Comparison of ENCODE assay signal across 21 cellular contexts in the genomic region with DNA sequence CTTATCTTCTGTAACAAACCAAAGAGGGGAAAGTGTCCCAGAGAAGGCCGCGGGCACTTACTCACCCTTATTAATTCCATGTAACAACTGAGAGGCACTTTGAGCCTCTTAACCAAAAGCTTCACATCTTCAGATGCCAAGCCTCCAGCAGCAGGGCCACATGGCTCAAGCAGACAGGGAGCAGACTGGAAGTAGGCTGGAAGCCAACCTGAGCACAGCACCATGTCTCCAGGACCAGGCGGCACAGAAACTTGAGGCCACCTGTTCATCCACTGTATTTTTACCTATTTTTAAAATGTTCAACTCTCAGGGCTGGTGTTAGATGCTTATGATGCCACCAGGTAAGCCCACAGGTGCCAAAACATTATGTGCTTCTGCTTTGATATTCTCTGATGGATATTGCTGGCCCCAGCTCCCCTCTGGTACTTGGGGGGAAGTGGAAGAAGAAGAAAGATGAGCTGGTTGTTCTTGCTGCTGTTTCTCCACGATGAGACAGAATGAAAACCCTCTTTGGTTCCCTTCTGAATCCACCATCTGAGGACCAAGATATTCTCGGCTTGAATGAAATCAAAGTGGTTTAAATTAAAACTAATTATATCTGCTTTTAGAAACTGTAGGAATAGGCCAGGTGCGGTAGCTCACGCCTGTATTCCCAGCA. TPM values are rescaled to one million over a fixed set of nuclear protein-coding genes. Genes with fewer than 3 reads are reported as not detected.
DNase-seq lines count a peak whose midpoint lies in the region; ATAC-seq and TF ChIP-seq lines count a peak whose summit lies in the region.
"Had no signal": no experiment of that assay in that cellular context is flagged by ENCODE, and none has a peak within 500 bp of the region (broad histone marks: within the 10 kb centered on the region; RNA-seq: fewer than 3 reads in every experiment).

No MANE protein-coding gene starts in this region.

- TF ChIP-seq CTCF in transverse colon (IDR thresholded peaks at IDR 0.05) (no peak), sigmoid colon (IDR thresholded peaks at IDR 0.05) (no peak)

- intact Hi-C loops in left colon (cut with DNase I, micrococcal nuclease) (no loop called here), transverse colon (cut with DNase I; ENCODE audit: low total_unique reads) (no loop called here), sigmoid colon (cut with DNase I) (no loop called here)

- H3K27ac ChIP-seq in transverse colon (peak overlapping the region; percentile 77 to 85 (median 80)), sigmoid colon (no peak overlapping the region)
- H3K27ac ChIP-seq: 22Rv1, foreskin keratinocyte, psoas muscle, SK-N-MC had no signal

- ATAC-seq in left colon, result peak; percentile 45
- ATAC-seq: activated T-helper 17 cell treated with anti-CD3 and anti-CD28 coated beads, Interleukin-2, amount 50 U/mL, for 72 hours; foreskin keratinocyte; psoas muscle had no signal

- TF ChIP-seq EP300 in transverse colon (IDR thresholded peaks at IDR 0.05; ENCODE audit: low read depth), result no peak
- no peak for TF ChIP-seq EP300 in sigmoid colon (IDR thresholded peaks at IDR 0.05)

- H3K27me3 ChIP-seq in transverse colon, result no peaks in the 10 kb centered on the region
- no peaks in the 10 kb centered on the region for H3K27me3 ChIP-seq in sigmoid colon
- H3K27me3 ChIP-seq: foreskin keratinocyte had no signal

- 64 to 74% methylated on average over 4 to 7 of the region's 7 CpGs for WGBS in transverse colon (ENCODE audit: low coverage in 1 of 2), 2 donors
- WGBS in sigmoid colon, 2 donors, result 67 to 83% methylated on average over 7 of the region's 7 CpGs

- in situ Hi-C loops in transverse colon (cut with MboI; ENCODE audit: low pct_ligation_motif_present in 1 of 4, low pct_unique_long_range_greater_than_20kb in 1 of 4, low sequenced_read_pairs in 3 of 4), result no loop called here

- peak; percentile 38 for DNase-seq in DMS 273 (lab: John Stamatoyannopoulos, UW; ENCODE audit: unreplicated experiment)
- no peak for DNase-seq in DMS 273 treated with DMSO at 0.1 percent for 48 hours (lab: John Stamatoyannopoulos, UW)
- peak; percentile 4 for DNase-seq in NCI-H446 treated with DMSO at 0.1 percent for 48 hours (lab: John Stamatoyannopoulos, UW)
- DNase-seq in left colon, result peak; percentile 24 to 54
- peak; percentile 34 for DNase-seq in transverse colon
- no peak for DNase-seq in activated CD4-positive, alpha-beta T cell treated with anti-CD3 and anti-CD28 coated beads for 48 hours
- no peak for DNase-seq in sigmoid colon
- DNase-seq in SKM-1 treated with dmso at 0.1 percent for 144 hours (lab: John Stamatoyannopoulos, UW; ENCODE audit: unreplicated experiment), result no peak
- DNase-seq: activated CD8-positive, alpha-beta memory T cell treated with anti-CD3 and anti-CD28 coated beads for 24 hours; CD4-positive, CD25-positive, alpha-beta regulatory T cell; foreskin keratinocyte; HFFc6; IMR-90; left ventricle myocardium superior; natural killer cell; NCI-H1105; psoas muscle; stimulated activated CD4-positive, alpha-beta T cell treated with anti-CD3 and anti-CD28 coated beads, Interleukin-15, amount 100 ng/mL, for 24 hours had no signal

- TF ChIP-seq POLR2A in transverse colon (IDR thresholded peaks at IDR 0.05), result no peak
- no peak for TF ChIP-seq POLR2A in sigmoid colon (IDR thresholded peaks at IDR 0.05)

- H3K9me3 ChIP-seq in transverse colon (no peaks in the 10 kb centered on the region), sigmoid colon (no peaks in the 10 kb centered on the region)
- H3K9me3 ChIP-seq: psoas muscle had no signal

- peaks cover 0 to 45% (median 25%) of the 10 kb centered on the region in 4 donors for H3K4me1 ChIP-seq in transverse colon
- H3K4me1 ChIP-seq in sigmoid colon, result no peaks in the 10 kb centered on the region
- H3K4me1 ChIP-seq: foreskin keratinocyte, psoas muscle had no signal

- H3K36me3 ChIP-seq in transverse colon, result no peaks in the 10 kb centered on the region
- H3K36me3 ChIP-seq in sigmoid colon, result no peaks in the 10 kb centered on the region

- H3K4me3 ChIP-seq in transverse colon (no peak overlapping the region), sigmoid colon (no peak overlapping the region)
- H3K4me3 ChIP-seq: psoas muscle, SK-N-MC had no signal

RNA-seq across cellular contexts. Expression of a gene that starts 30.6 kb away (rescaled TPM):
- total RNA-seq in left colon (10 to 100 TPM; 16.2 to 16.4 TPM), transverse colon (10 to 100 TPM in 2 of 4 donors, 1 to 10 TPM in 2; 4.4 to 19.2 (median 13.2) TPM), sigmoid colon (10 to 100 TPM; 11.1 to 21.9 (median 18.4) TPM)
- polyA plus RNA-seq in sigmoid colon, result 10 to 100 TPM in 2 of 3 donors, 1 to 10 TPM in 1; 9.0 to 12.7 (median 10.2) TPM

RNA-seq across cellular contexts. Expression of a gene that starts 32.8 kb away (rescaled TPM):
- total RNA-seq in left colon (100 to 1,000 TPM; 743 to 759 TPM), transverse colon (100 to 1,000 TPM; 128 to 557 (median 501) TPM), sigmoid colon (100 to 1,000 TPM; 320 to 452 (median 393) TPM)
- polyA plus RNA-seq in sigmoid colon, result 1,000 to 10,000 TPM in 2 of 3 donors, 100 to 1,000 TPM in 1; 807 to 2,184 (median 1,596) TPM

Comparison
In these comparisons a context has a peak if more than half of its experiments do, and no peak if none do; other contexts are left out.
1. DNase-seq: peak in DMS 273 (single experiment), NCI-H446 treated with DMSO at 0.1 percent for 48 hours (single experiment), left colon (2 of 2) and transverse colon (single experiment); none in DMS 273 treated with DMSO at 0.1 percent for 48 hours (single experiment), activated CD4-positive, alpha-beta T cell treated with anti-CD3 and anti-CD28 coated beads for 48 hours (single experiment), sigmoid colon (single experiment) and SKM-1 treated with dmso at 0.1 percent for 144 hours (single experiment).
2. H3K27ac ChIP-seq: peak in transverse colon (4 of 4); none in sigmoid colon (0 of 4).